ENCODE assay signal across 15 cellular contexts in genomic region chr15:27235689-27236088, GRCh38.
DNase-seq lines count a peak whose midpoint lies in the region; ATAC-seq and TF ChIP-seq lines count a peak whose summit lies in the region.
"Had no signal": no experiment of that assay in that cellular context is flagged by ENCODE, and none has a peak within 500 bp of the region (broad histone marks: within the 10 kb centered on the region; RNA-seq: fewer than 3 reads in every experiment).

No MANE protein-coding gene starts in this region.

- no peak for ATAC-seq in GM19463 (IDR thresholded peaks at IDR 0.05; ENCODE audit: unreplicated experiment)
- ATAC-seq: CD8-positive, alpha-beta T cell; HepG2 had no signal

- TF ChIP-seq CTCF in AG10803 (conservative IDR thresholded peaks at IDR 0.05; ENCODE audit: low read length) (no peak), fibroblast of the aortic adventitia (IDR thresholded peaks at IDR 0.05; ENCODE audit: insufficient read depth, low read length) (no peak), progenitor cell of endocrine pancreas (IDR thresholded peaks at IDR 0.05; ENCODE audit: unreplicated experiment) (no peak)

- in situ Hi-C loops in GM23248 (cut with MboI), result no loop called here

- peaks cover 18% of the 10 kb centered on the region for H3K4me1 Mint-ChIP-seq in progenitor cell of endocrine pancreas (ENCODE audit: low read depth)
- H3K4me1 Mint-ChIP-seq: CD14-positive monocyte had no signal

- H3K27ac Mint-ChIP-seq in progenitor cell of endocrine pancreas, result no peak overlapping the region
- H3K27ac Mint-ChIP-seq: CD14-positive monocyte; CD8-positive, alpha-beta T cell; HFFc6 had no signal

- H3K27me3 Mint-ChIP-seq in progenitor cell of endocrine pancreas, result peaks cover 34% of the 10 kb centered on the region

- H3K4me3 ChIP-seq in AG10803 (ENCODE audit: low read length) (no peak overlapping the region), GM23248 (no peak overlapping the region), fibroblast of the aortic adventitia (ENCODE audit: low read depth, low read length) (no peak overlapping the region)

- H3K4me3 Mint-ChIP-seq in progenitor cell of endocrine pancreas (ENCODE audit: low read depth), result peak overlapping the region; percentile 25
- H3K4me3 Mint-ChIP-seq: CD14-positive monocyte; CD8-positive, alpha-beta T cell; HFFc6 had no signal

- H3K4me2 ChIP-seq in GM23248 (ENCODE audit: unreplicated experiment), result no peak overlapping the region

- H3K9me3 ChIP-seq in GM23248 (ENCODE audit: low read depth), result no peaks in the 10 kb centered on the region

- no peaks in the 10 kb centered on the region for H3K9me3 Mint-ChIP-seq in progenitor cell of endocrine pancreas (ENCODE audit: low read depth)

- WGBS in GM23248 (ENCODE audit: low coverage in 1 of 2, low lambda C conversion rate in 2 of 2, missing lambda C conversion rate in 2 of 2), 2 experiments, result 0 to 3% methylated on average over 2 of the region's 2 CpGs

- no peaks in the 10 kb centered on the region for H3K9me2 ChIP-seq in GM23248 (ENCODE audit: insufficient read depth)

- H3K27me3 ChIP-seq in GM23248 (replicated peaks; ENCODE audit: insufficient read depth), result no peaks in the 10 kb centered on the region

- H3F3A ChIP-seq in GM23248 (ENCODE audit: insufficient read depth), result no peaks in the 10 kb centered on the region

- no peak overlapping the region for H3K9ac ChIP-seq in GM23248

- H3K36me3 ChIP-seq in GM23248 (ENCODE audit: low read depth), result no peaks in the 10 kb centered on the region

- H2AFZ ChIP-seq in GM23248, result no peak overlapping the region

- no peaks in the 10 kb centered on the region for H4K20me1 ChIP-seq in GM23248 (ENCODE audit: insufficient read depth)

- no peak overlapping the region for H3K27ac ChIP-seq in GM23248

- no peaks in the 10 kb centered on the region for H3K79me2 ChIP-seq in GM23248 (ENCODE audit: insufficient read depth)

- peak; percentile 29 for DNase-seq in AG10803 (ENCODE audit: low read depth)
- DNase-seq in GM23248, result peak; percentile 40
- DNase-seq in fibroblast of the aortic adventitia (ENCODE audit: low read depth), result peak; percentile 3
- no peak for DNase-seq in progenitor cell of endocrine pancreas (ENCODE audit: low spot score, unreplicated experiment)
- DNase-seq in SW480 (ENCODE audit: low spot score), result no peak
- DNase-seq in NCI-H345 treated with DMSO at 0.1 percent for 48 hours (lab: John Stamatoyannopoulos, UW; ENCODE audit: unreplicated experiment), result no peak
- DNase-seq: CD8-positive, alpha-beta T cell; COR-L47; DMS153; GF-D8; HCEC 1CT; HFFc6 had no signal

- no peaks in the 10 kb centered on the region for H3K36me3 Mint-ChIP-seq in progenitor cell of endocrine pancreas (ENCODE audit: insufficient read depth)
- H3K36me3 Mint-ChIP-seq: CD14-positive monocyte; CD8-positive, alpha-beta T cell had no signal

- H3K4me1 ChIP-seq in GM23248 (ENCODE audit: insufficient read depth), result peaks cover 6% of the 10 kb centered on the region

Comparison
In these comparisons a context has a peak if more than half of its experiments do, and no peak if none do; other contexts are left out.
1. DNase-seq: peak in AG10803 (single experiment), GM23248 (single experiment) and fibroblast of the aortic adventitia (single experiment); none in progenitor cell of endocrine pancreas (single experiment), SW480 (single experiment) and NCI-H345 treated with DMSO at 0.1 percent for 48 hours (single experiment).